ENCODE assay signal across 12 cellular contexts in genomic region chr9:109399258-109399767, GRCh38.
DNase-seq lines count a peak whose midpoint lies in the region; ATAC-seq and TF ChIP-seq lines count a peak whose summit lies in the region.
"Had no signal": no experiment of that assay in that cellular context is flagged by ENCODE, and none has a peak within 500 bp of the region (broad histone marks: within the 10 kb centered on the region; RNA-seq: fewer than 3 reads in every experiment).

No MANE protein-coding gene starts in this region.

- H3K36me3 Mint-ChIP-seq in IgD-negative memory B cell: no peaks in the 10 kb centered on the region

- H3K4me1 Mint-ChIP-seq in IgD-negative memory B cell: peaks cover 18 to 30% (median 27%) of the 10 kb centered on the region in 3 donors

- peak overlapping the region in 3 of 4 donors; percentile 27 to 48 (median 41) for H3K4me3 Mint-ChIP-seq in IgD-negative memory B cell
- H3K4me3 Mint-ChIP-seq: H9 had no signal

- no peak for TF ChIP-seq POLR2A in GM18505 (IDR thresholded peaks at IDR 0.05; ENCODE audit: borderline replicate concordance, extremely low read depth, insufficient read depth, insufficient read length)

- ATAC-seq in GM18505 (IDR thresholded peaks at IDR 0.05; ENCODE audit: unreplicated experiment) (peak; percentile 55), GM19395 (IDR thresholded peaks at IDR 0.05; ENCODE audit: unreplicated experiment) (peak; percentile 72), HG02884 (IDR thresholded peaks at IDR 0.05; ENCODE audit: unreplicated experiment) (peak; percentile 70)

- H3K9me3 Mint-ChIP-seq in IgD-negative memory B cell: no peaks in the 10 kb centered on the region
- H3K9me3 Mint-ChIP-seq: H9 had no signal

- H3K27ac Mint-ChIP-seq in IgD-negative memory B cell: peak overlapping the region in 2 of 3 donors; percentile 20 to 46
- H3K27ac Mint-ChIP-seq: H9 had no signal

- no peak for DNase-seq in activated CD8-positive, alpha-beta memory T cell treated with anti-CD3 and anti-CD28 coated beads for 24 hours
- DNase-seq in NCI-H82 (lab: John Stamatoyannopoulos, UW) (no peak), NOMO-1 treated with DMSO at 0.1 percent for 48 hours (lab: John Stamatoyannopoulos, UW; ENCODE audit: unreplicated experiment) (no peak), NCI-H187 (lab: John Stamatoyannopoulos, UW) (no peak)
- DNase-seq: activated CD4-positive, CD25-positive, alpha-beta regulatory T cell; H9; islet precursor cell; uterus had no signal

- H3K27me3 Mint-ChIP-seq in IgD-negative memory B cell: peaks cover 8% of the 10 kb centered on the region
